ENCODE assay signal across 21 cellular contexts in genomic region chr6:37287519-37288157, GRCh38. TPM values are rescaled to one million over a fixed set of nuclear protein-coding genes. Genes with fewer than 3 reads are reported as not detected.
DNase-seq lines count a peak whose midpoint lies in the region; ATAC-seq, FAIRE-seq and TF ChIP-seq lines count a peak whose summit lies in the region.
"Had no signal": no experiment of that assay in that cellular context is flagged by ENCODE, and none has a peak within 500 bp of the region (broad histone marks: within the 10 kb centered on the region; RNA-seq: fewer than 3 reads in every experiment).

No MANE protein-coding gene starts in this region.

- H3K9me3 ChIP-seq in HAP-1 = no peaks in the 10 kb centered on the region
- no peaks in the 10 kb centered on the region for H3K9me3 ChIP-seq in left ventricle myocardium inferior (replicated peaks)
- H3K9me3 ChIP-seq: breast epithelium, sigmoid colon, upper lobe of right lung had no signal

- H3K4me1 ChIP-seq in HAP-1 = no peaks in the 10 kb centered on the region
- H3K4me1 ChIP-seq in left ventricle myocardium inferior = peaks cover 23% of the 10 kb centered on the region
- H3K4me1 ChIP-seq: breast epithelium, neural progenitor cell, upper lobe of right lung had no signal

- FAIRE-seq in GM18507 (lab: Jason Lieb, UNC) = peak; percentile 83
- FAIRE-seq in H54 (lab: Jason Lieb, UNC) = no peak
- FAIRE-seq: kidney had no signal

- H3K36me3 ChIP-seq in GM06990 (ENCODE audit: control insufficient read depth, insufficient read depth, low read length) (peaks cover 19% of the 10 kb centered on the region), HAP-1 (replicated peaks) (peaks cover 30% of the 10 kb centered on the region), left ventricle myocardium inferior (peaks cover 85% of the 10 kb centered on the region)
- H3K36me3 ChIP-seq: breast epithelium had no signal

- no peak overlapping the region for H3K27ac ChIP-seq in left ventricle myocardium inferior (replicated peaks)
- H3K27ac ChIP-seq: BLaER1 treated with 17β-estradiol and CSF1 and Interleukin-3, amounts not matched to agents 10 nM and 100 nM; breast epithelium; coronary artery; neural progenitor cell; sigmoid colon; upper lobe of right lung had no signal

- TF ChIP-seq POLR2A in H54 (IDR thresholded peaks at IDR 0.05; ENCODE audit: low read depth, low read length) = no peak

- ATAC-seq in GM21825 (IDR thresholded peaks at IDR 0.05; ENCODE audit: unreplicated experiment) (peak; percentile 40), HG03457 (IDR thresholded peaks at IDR 0.05; ENCODE audit: unreplicated experiment) (peak; percentile 42)
- ATAC-seq: upper lobe of right lung had no signal

- H3K27me3 ChIP-seq in GM06990 (replicated peaks; ENCODE audit: control insufficient read depth, insufficient read depth, low read length) (no peaks in the 10 kb centered on the region), HAP-1 (ENCODE audit: low read depth) (no peaks in the 10 kb centered on the region), left ventricle myocardium inferior (ENCODE audit: low read depth) (no peaks in the 10 kb centered on the region)
- H3K27me3 ChIP-seq: BLaER1 treated with 17β-estradiol and CSF1 and Interleukin-3, amounts not matched to agents 10 nM and 100 nM; breast epithelium; neural progenitor cell; sigmoid colon; upper lobe of right lung had no signal

- in situ Hi-C loops in HAP-1 (cut with MboI; ENCODE audit: low sequenced_read_pairs) = no loop called here

- TF ChIP-seq CTCF in GM06990 (IDR thresholded peaks at IDR 0.05; ENCODE audit: insufficient read depth, low read length, poor library complexity, severe bottlenecking) (no peak), left ventricle myocardium inferior (IDR thresholded peaks at IDR 0.05; ENCODE audit: borderline replicate concordance) (no peak)

- intact Hi-C loops in left ventricle myocardium inferior (cut with micrococcal nuclease) = no loop called here

- H3K4me3 ChIP-seq in GM06990 (replicated peaks; ENCODE audit: low read depth, low read length) (no peak overlapping the region), HAP-1 (no peak overlapping the region), left ventricle myocardium inferior (no peak overlapping the region)
- H3K4me3 ChIP-seq: BLaER1 treated with 17β-estradiol and CSF1 and Interleukin-3, amounts not matched to agents 10 nM and 100 nM; breast epithelium; coronary artery; neural progenitor cell; sigmoid colon; upper lobe of right lung had no signal

- peak; percentile 59 for DNase-seq in GM06990 (ENCODE audit: extremely low read depth, insufficient read length)
- no peak for DNase-seq in GM18507 (ENCODE audit: extremely low spot score, insufficient read length, low read depth)
- DNase-seq in HAP-1 (ENCODE audit: low spot score in 2 of 2) = no peak
- DNase-seq in H54 (ENCODE audit: insufficient read length, low spot score) = no peak
- no peak for DNase-seq in left ventricle myocardium inferior
- no peak for DNase-seq in T-helper 9 cell
- DNase-seq: activated CD4-positive, alpha-beta T cell treated with anti-CD3 and anti-CD28 coated beads, Interleukin-2, amount 50 U/mL, for 48 hours; activated gamma-delta T cell; amniotic stem cell; endodermal cell; kidney; NCI-H1694; NCI-H526; sigmoid colon; upper lobe of right lung had no signal

RNA-seq across cellular contexts. Expression of gene TMEM217, which starts 29.7 kb away (rescaled TPM):
- 0.80 TPM for total RNA-seq in left ventricle myocardium inferior

RNA-seq across cellular contexts. Expression of gene TBC1D22B, which starts 30.1 kb away (rescaled TPM):
- total RNA-seq in left ventricle myocardium inferior = 6.1 TPM
